26 cellular contexts compared by ENCODE assay signal in the genomic region with DNA sequence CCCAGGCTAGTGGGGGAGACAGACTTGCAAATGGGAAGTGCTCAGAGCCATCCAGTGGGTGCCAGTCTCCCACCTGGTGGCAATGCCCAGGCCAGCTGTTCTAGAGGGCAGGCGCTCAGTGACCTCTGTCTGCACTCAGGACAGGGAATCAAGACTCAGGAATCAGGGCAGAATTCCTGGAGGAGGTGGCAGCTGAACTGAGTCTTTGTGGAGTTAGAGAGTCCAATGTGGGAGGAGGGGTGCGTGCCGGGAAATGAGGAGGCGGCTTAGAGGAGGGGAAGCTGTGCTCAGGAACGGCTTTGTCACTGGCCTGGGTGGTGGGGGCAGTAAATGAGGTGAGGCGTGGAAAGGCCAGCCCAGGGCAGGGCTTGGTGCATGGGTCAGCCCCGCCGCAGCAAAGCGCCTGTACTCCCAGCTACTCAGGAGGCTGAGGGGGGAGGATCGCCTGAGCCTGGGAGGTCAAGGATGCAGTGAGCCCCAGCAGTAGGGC. TPM values are rescaled to one million over a fixed set of nuclear protein-coding genes. Genes with fewer than 3 reads are reported as not detected.
DNase-seq lines count a peak whose midpoint lies in the region; ATAC-seq and TF ChIP-seq lines count a peak whose summit lies in the region.
"Had no signal": no experiment of that assay in that cellular context is flagged by ENCODE, and none has a peak within 500 bp of the region (broad histone marks: within the 10 kb centered on the region; RNA-seq: fewer than 3 reads in every experiment).

No MANE protein-coding gene starts in this region.

- H3K9me3 ChIP-seq in neural progenitor cell (ENCODE audit: low read depth) (no peaks in the 10 kb centered on the region), testis (no peaks in the 10 kb centered on the region)
- H3K9me3 ChIP-seq: esophagus muscularis mucosa, heart left ventricle, SJSA1 had no signal

- peaks cover 9% of the 10 kb centered on the region for H3K27me3 Mint-ChIP-seq in neural progenitor cell (ENCODE audit: insufficient read depth, low read depth)

- H3K27me3 ChIP-seq in dorsolateral prefrontal cortex: no peaks in the 10 kb centered on the region
- no peaks in the 10 kb centered on the region for H3K27me3 ChIP-seq in neural progenitor cell
- no peaks in the 10 kb centered on the region for H3K27me3 ChIP-seq in testis
- H3K27me3 ChIP-seq: esophagus muscularis mucosa, heart left ventricle, SJSA1 had no signal

- H3K36me3 ChIP-seq in neural progenitor cell (no peaks in the 10 kb centered on the region), testis (ENCODE audit: low read depth, missing control alignments) (no peaks in the 10 kb centered on the region)
- H3K36me3 ChIP-seq: esophagus muscularis mucosa, heart left ventricle, SJSA1 had no signal

- H4K20me1 ChIP-seq in neural progenitor cell (ENCODE audit: low read depth): no peaks in the 10 kb centered on the region

- no peak for TF ChIP-seq POLR2A in testis (IDR thresholded peaks at IDR 0.05)
- TF ChIP-seq POLR2A in GM18505 (IDR thresholded peaks at IDR 0.05; ENCODE audit: borderline replicate concordance, extremely low read depth, insufficient read depth, insufficient read length): no peak

- H3K9ac ChIP-seq in neural progenitor cell: no peak overlapping the region
- H3K9ac ChIP-seq: KMS-11 had no signal

- H3K4me3 Mint-ChIP-seq in neural progenitor cell: no peak overlapping the region
- H3K4me3 Mint-ChIP-seq: activated T-cell treated with anti-CD3 and anti-CD28 coated beads, Interleukin-2, amount 50 U/mL, for 24 hours; stimulated activated effector memory CD8-positive, alpha-beta T cell treated with anti-CD3 and anti-CD28 coated beads, Interleukin-12 subunit alpha, Interleukin-12 subunit beta, amount 100 ng/mL, for 72 hours; T-helper 1 cell treated with Interleukin-12 subunit alpha and Interleukin-12 subunit beta and Interleukin-4 antibody, amounts not matched to agents 30 μg/mL and 1 μg/mL, for 36 hours had no signal

- WGBS in testis, 2 donors: 59 to 60% methylated on average over 10 of the region's 10 CpGs

- peak; percentile 14 for DNase-seq in activated CD4-positive, CD25-positive, alpha-beta regulatory T cell treated with anti-CD3 and anti-CD28 coated beads, Interleukin-2, amount 50 U/mL, for 72 hours
- no peak for DNase-seq in activated CD4-positive, CD25-positive, alpha-beta regulatory T cell (lab: John Stamatoyannopoulos, UW)
- DNase-seq in dorsolateral prefrontal cortex (peak in 6 of 10 donors; percentile 5 to 28 (median 22)), neural progenitor cell (ENCODE audit: low spot score) (peak; percentile 23), testis (peak; percentile 25), NCI-H1105 treated with DMSO at 0.1 percent for 48 hours (lab: John Stamatoyannopoulos, UW) (no peak), hypothalamus (lab: John Stamatoyannopoulos, UW) (no peak)
- DNase-seq: 8988T; activated CD4-positive, alpha-beta T cell treated with anti-CD3 and anti-CD28 coated beads for 1 hour; activated CD8-positive, alpha-beta memory T cell treated with anti-CD3 and anti-CD28 coated beads for 24 hours; activated T-cell treated with anti-CD3 and anti-CD28 coated beads, Interleukin-2, amount 50 U/mL, for 24 hours; Calu3; DND-41; foreskin keratinocyte; MM.1S; NCI-H1417; NCI-H2029 treated with DMSO at 0.1 percent for 48 hours; stimulated activated CD4-positive, alpha-beta T cell treated with anti-CD3 and anti-CD28 coated beads, Interleukin-4, amount 100 ng/mL, for 1 hour had no signal

- ATAC-seq in GM18505 (IDR thresholded peaks at IDR 0.05; ENCODE audit: unreplicated experiment): no peak
- ATAC-seq: foreskin keratinocyte; HCT116; stimulated activated effector memory CD8-positive, alpha-beta T cell treated with anti-CD3 and anti-CD28 coated beads, Interleukin-12 subunit alpha, Interleukin-12 subunit beta, amount 100 ng/mL, for 72 hours had no signal

- TF ChIP-seq CTCF in dorsolateral prefrontal cortex (IDR thresholded peaks at IDR 0.05 in 54 of 56, conservative IDR thresholded peaks at IDR 0.05 in 2 of 56; ENCODE audit: low read depth in 1 of 56, partially characterized antibody in 56 of 56): no peak
- no peak for TF ChIP-seq CTCF in neural progenitor cell (IDR thresholded peaks at IDR 0.05)
- no peak for TF ChIP-seq CTCF in testis (IDR thresholded peaks at IDR 0.05)

- no peaks in the 10 kb centered on the region for H3K9me3 Mint-ChIP-seq in neural progenitor cell
- H3K9me3 Mint-ChIP-seq: activated T-cell treated with anti-CD3 and anti-CD28 coated beads, Interleukin-2, amount 50 U/mL, for 24 hours; stimulated activated effector memory CD8-positive, alpha-beta T cell treated with anti-CD3 and anti-CD28 coated beads, Interleukin-12 subunit alpha, Interleukin-12 subunit beta, amount 100 ng/mL, for 72 hours; T-helper 1 cell treated with Interleukin-12 subunit alpha and Interleukin-12 subunit beta and Interleukin-4 antibody, amounts not matched to agents 30 μg/mL and 1 μg/mL, for 36 hours had no signal

- no peaks in the 10 kb centered on the region for H3K79me2 ChIP-seq in neural progenitor cell (ENCODE audit: low read depth)

- no peak overlapping the region for H3K27ac Mint-ChIP-seq in neural progenitor cell
- H3K27ac Mint-ChIP-seq: activated T-cell treated with anti-CD3 and anti-CD28 coated beads, Interleukin-2, amount 50 U/mL, for 24 hours; stimulated activated effector memory CD8-positive, alpha-beta T cell treated with anti-CD3 and anti-CD28 coated beads, Interleukin-12 subunit alpha, Interleukin-12 subunit beta, amount 100 ng/mL, for 72 hours; T-helper 1 cell treated with Interleukin-12 subunit alpha and Interleukin-12 subunit beta and Interleukin-4 antibody, amounts not matched to agents 30 μg/mL and 1 μg/mL, for 36 hours had no signal

- H3K27ac ChIP-seq in dorsolateral prefrontal cortex: peak overlapping the region in 2 of 59 donors; percentile 21 to 51
- H3K27ac ChIP-seq in neural progenitor cell: no peak overlapping the region
- no peak overlapping the region for H3K27ac ChIP-seq in testis
- H3K27ac ChIP-seq: foreskin keratinocyte, heart left ventricle, KMS-11, SJSA1 had no signal

- H3F3A ChIP-seq in neural progenitor cell (ENCODE audit: low read depth): no peaks in the 10 kb centered on the region

- H3K4me3 ChIP-seq in dorsolateral prefrontal cortex: no peak overlapping the region
- no peak overlapping the region for H3K4me3 ChIP-seq in neural progenitor cell
- H3K4me3 ChIP-seq in testis: no peak overlapping the region
- H3K4me3 ChIP-seq: esophagus muscularis mucosa, heart left ventricle, SJSA1 had no signal

- no peaks in the 10 kb centered on the region for H3K36me3 Mint-ChIP-seq in neural progenitor cell
- H3K36me3 Mint-ChIP-seq: stimulated activated effector memory CD8-positive, alpha-beta T cell treated with anti-CD3 and anti-CD28 coated beads, Interleukin-12 subunit alpha, Interleukin-12 subunit beta, amount 100 ng/mL, for 72 hours had no signal

- peaks cover 44% of the 10 kb centered on the region for H3K4me1 Mint-ChIP-seq in neural progenitor cell
- H3K4me1 Mint-ChIP-seq: stimulated activated effector memory CD8-positive, alpha-beta T cell treated with anti-CD3 and anti-CD28 coated beads, Interleukin-12 subunit alpha, Interleukin-12 subunit beta, amount 100 ng/mL, for 72 hours had no signal

- no peak overlapping the region for H3K4me2 ChIP-seq in neural progenitor cell
- H3K4me2 ChIP-seq: KMS-11 had no signal

- peaks cover 14% of the 10 kb centered on the region for H3K4me1 ChIP-seq in neural progenitor cell
- H3K4me1 ChIP-seq in testis: peaks cover 30% of the 10 kb centered on the region
- H3K4me1 ChIP-seq: foreskin keratinocyte, SJSA1 had no signal

- intact Hi-C loops in dorsolateral prefrontal cortex (cut with DNase I) (no loop called here), testis (cut with DNase I; ENCODE audit: low total_unique reads) (no loop called here)

- no peak overlapping the region for H2AFZ ChIP-seq in neural progenitor cell (replicated peaks)

RNA-seq across cellular contexts. Expression of gene SORCS2, which starts 31.3 kb away (rescaled TPM):
- total RNA-seq in dorsolateral prefrontal cortex (10 to 100 TPM; 17.6 to 63.7 (median 32.1) TPM), neural progenitor cell (ENCODE audit: low replicate concordance) (5.2 and 12.9 TPM in 2 replicates), testis (1 to 10 TPM; 2.7 to 2.9 TPM)
- 4.6 TPM for polyA plus RNA-seq in testis (ENCODE audit: insufficient read depth, low read depth, low replicate concordance)
- total RNA-seq: Calu3 had no signal

Comparison
In these comparisons a context has a peak if more than half of its experiments do, and no peak if none do; other contexts are left out.
1. DNase-seq: peak in activated CD4-positive, CD25-positive, alpha-beta regulatory T cell treated with anti-CD3 and anti-CD28 coated beads, Interleukin-2, amount 50 U/mL, for 72 hours (single experiment), dorsolateral prefrontal cortex (6 of 10), neural progenitor cell (single experiment) and testis (single experiment); none in activated CD4-positive, CD25-positive, alpha-beta regulatory T cell (0 of 4), NCI-H1105 treated with DMSO at 0.1 percent for 48 hours (single experiment) and hypothalamus (0 of 51).